ENCODE assay signal across 27 cellular contexts in the genomic region with DNA sequence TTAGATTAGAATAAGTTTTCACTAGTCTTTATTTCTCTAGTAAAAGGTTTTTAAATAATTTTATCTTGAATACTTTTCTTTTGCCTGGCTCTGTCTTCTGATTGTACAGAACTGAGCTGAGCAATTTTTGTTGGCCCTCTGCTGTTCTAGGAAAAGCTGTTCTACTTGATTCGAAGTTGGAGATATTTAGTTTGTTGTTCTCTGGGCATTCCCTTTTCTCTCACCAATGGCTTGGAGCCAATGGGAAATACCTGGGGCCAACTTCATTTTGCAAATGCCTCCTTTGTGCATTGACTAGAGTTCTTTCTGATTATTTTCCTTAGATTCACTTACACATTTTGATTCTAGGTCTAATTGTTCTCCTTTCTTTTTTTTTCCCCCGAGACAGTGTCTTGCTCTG. TPM values are rescaled to one million over a fixed set of nuclear protein-coding genes. Genes with fewer than 3 reads are reported as not detected.
A peak's percentile ranks its signal among the peaks of the same experiment; 100 is the strongest.
DNase-seq lines count a peak whose midpoint lies in the region; ATAC-seq, FAIRE-seq and TF ChIP-seq lines count a peak whose summit lies in the region.
"Had no signal": no experiment of that assay in that cellular context is flagged by ENCODE, and none has a peak within 500 bp of the region (broad histone marks: within the 10 kb centered on the region; RNA-seq: fewer than 3 reads in every experiment).

No MANE protein-coding gene starts in this region.

- H4K20me1 ChIP-seq in PC-3 (ENCODE audit: low read length) (no peaks in the 10 kb centered on the region), keratinocyte (ENCODE audit: control insufficient read depth, extremely low read depth, insufficient read depth, low read length) (no peaks in the 10 kb centered on the region)

- TF ChIP-seq POLR2A in suprapubic skin (IDR thresholded peaks at IDR 0.05): no peak

- dilution Hi-C loops in keratinocyte (cut with MboI; ENCODE audit: extremely low pct_ligation_motif_present, low sequenced_read_pairs): no loop called here

- no peaks in the 10 kb centered on the region for H3K9me1 ChIP-seq in keratinocyte (ENCODE audit: control insufficient read depth, extremely low read depth, insufficient read depth, low read length)

- no peak for FAIRE-seq in bronchial epithelial cell (lab: Jason Lieb, UNC)
- peak; percentile 55 for FAIRE-seq in keratinocyte (lab: Jason Lieb, UNC)
- FAIRE-seq: GM18507 had no signal

- CTCF ChIA-PET in PC-3 (lab: Charles Lee): no interaction called here

- TF ChIP-seq EP300 in suprapubic skin (IDR thresholded peaks at IDR 0.05): no peak

- BruUV-seq in PC-3 (replicated peaks; lab: Mats Ljungman, UMichigan): no TSS peak

- no peaks in the 10 kb centered on the region for H3K9me2 ChIP-seq in PC-3 (replicated peaks; ENCODE audit: low read length)

- H3F3A ChIP-seq in PC-3 (ENCODE audit: low read length, unreplicated experiment): peaks cover 8% of the 10 kb centered on the region

- 61% methylated on average over 2 of the region's 2 CpGs for WGBS in suprapubic skin

- peaks cover 14% of the 10 kb centered on the region; the same call in 1 of the 2 replicates for H3K36me3 ChIP-seq in PC-3 (ENCODE audit: low read depth, low read length)
- H3K36me3 ChIP-seq in bronchial epithelial cell (ENCODE audit: control insufficient read depth, insufficient read depth, low read length): peaks cover 2% of the 10 kb centered on the region
- H3K36me3 ChIP-seq in keratinocyte (ENCODE audit: control insufficient read depth in 2 of 2, extremely low read depth in 1 of 2, insufficient read depth in 2 of 2, low read length in 2 of 2): peaks cover 2 to 12% of the 10 kb centered on the region in 2 experiments
- H3K36me3 ChIP-seq in suprapubic skin: peaks cover 22% of the 10 kb centered on the region
- H3K36me3 ChIP-seq: colonic mucosa had no signal

- ATAC-seq in PC-3: no peak
- ATAC-seq: activated CD8-positive, alpha-beta T cell treated with anti-CD3 and anti-CD28 coated beads for 36 hours; GM23338; heart right ventricle had no signal

- H3K27me3 ChIP-seq in PC-3 (ENCODE audit: low read length) (no peaks in the 10 kb centered on the region), bronchial epithelial cell (ENCODE audit: control insufficient read depth, insufficient read depth, low read length) (no peaks in the 10 kb centered on the region), keratinocyte (ENCODE audit: control insufficient read depth, extremely low read depth, insufficient read depth, low read length) (no peaks in the 10 kb centered on the region), suprapubic skin (no peaks in the 10 kb centered on the region)
- H3K27me3 ChIP-seq: brain microvascular endothelial cell, colonic mucosa, heart right ventricle, right lobe of liver, SJSA1 had no signal

- H3K9me3 ChIP-seq in PC-3 (ENCODE audit: low read length) (no peaks in the 10 kb centered on the region), keratinocyte (ENCODE audit: control insufficient read depth, low read depth, low read length) (no peaks in the 10 kb centered on the region), suprapubic skin (no peaks in the 10 kb centered on the region)
- H3K9me3 ChIP-seq: colonic mucosa, heart right ventricle, right lobe of liver, SJSA1 had no signal

- H3K27ac ChIP-seq in PC-3 (ENCODE audit: low read length) (peak overlapping the region; percentile 57), keratinocyte (ENCODE audit: control insufficient read depth, insufficient read depth, low read length) (peak overlapping the region; percentile 28), suprapubic skin (peak overlapping the region; percentile 59)
- H3K27ac ChIP-seq: brain microvascular endothelial cell, colonic mucosa, heart right ventricle, parathyroid adenoma, right lobe of liver, SJSA1 had no signal

- H3K9ac ChIP-seq in PC-3 (ENCODE audit: low read length): no peak overlapping the region
- no peak overlapping the region for H3K9ac ChIP-seq in keratinocyte (ENCODE audit: control insufficient read depth, extremely low read depth, insufficient read depth, low read length)
- H3K9ac ChIP-seq: parathyroid adenoma had no signal

- DNase-seq in PC-3: peak; percentile 73
- DNase-seq in bronchial epithelial cell (ENCODE audit: low read depth): peak; percentile 67
- no peak for DNase-seq in keratinocyte (ENCODE audit: low read depth, low spot score)
- DNase-seq in suprapubic skin (ENCODE audit: low spot score in 2 of 2): no peak
- DNase-seq in T-helper 9 cell: no peak
- DNase-seq in stimulated activated CD8-positive, alpha-beta memory T cell treated with anti-CD3 and anti-CD28 coated beads, Interleukin-4, amount 100 ng/mL, for 48 hours: no peak
- no peak for DNase-seq in NCI-H1105 (lab: John Stamatoyannopoulos, UW)
- DNase-seq: activated CD4-positive, alpha-beta T cell treated with anti-CD3 and anti-CD28 coated beads for 1 hour; activated CD8-positive, alpha-beta T cell treated with anti-CD3 and anti-CD28 coated beads for 36 hours; activated naive CD8-positive, alpha-beta T cell treated with anti-CD3 and anti-CD28 coated beads, Interleukin-2, amount 50 U/mL, for 24 hours; CD4-positive, alpha-beta T cell; colonic mucosa; DMS 273 treated with DMSO at 0.1 percent for 48 hours; endodermal cell; heart right ventricle; midbrain; MM.1S; NCI-H1436 treated with DMSO at 0.1 percent for 48 hours; NCI-H524; nephron progenitor cell; NK-92 treated with Interleukin-12 subunit alpha and Interleukin-12 subunit beta, amount 100 ng/mL, for 24 hours; right lobe of liver had no signal

- H3K4me2 ChIP-seq in PC-3 (ENCODE audit: low read length) (peak overlapping the region; percentile 52), keratinocyte (ENCODE audit: control insufficient read depth, extremely low read depth, insufficient read depth, low read depth, low read length) (peak overlapping the region; percentile 41)
- H3K4me2 ChIP-seq: GM23338 had no signal

- H3K79me2 ChIP-seq in PC-3 (ENCODE audit: low read length): peaks cover 13% of the 10 kb centered on the region
- no peaks in the 10 kb centered on the region for H3K79me2 ChIP-seq in keratinocyte (ENCODE audit: control insufficient read depth, insufficient read depth, low read length)
- H3K79me2 ChIP-seq: parathyroid adenoma had no signal

- H3K4me1 ChIP-seq in PC-3 (ENCODE audit: insufficient read depth, low read length) (peaks cover 37% of the 10 kb centered on the region), keratinocyte (ENCODE audit: control insufficient read depth, extremely low read depth, insufficient read depth, low read length) (peaks cover 15% of the 10 kb centered on the region), suprapubic skin (peaks cover 12% of the 10 kb centered on the region)
- H3K4me1 ChIP-seq: colonic mucosa, parathyroid adenoma had no signal

- POLR2A ChIA-PET in PC-3 (lab: Charles Lee; ENCODE audit: unreplicated experiment): no interaction called here

- no peak overlapping the region for H3K4me3 ChIP-seq in PC-3 (ENCODE audit: low read length)
- no peak overlapping the region for H3K4me3 ChIP-seq in bronchial epithelial cell (ENCODE audit: low read depth, low read length)
- H3K4me3 ChIP-seq in keratinocyte (ENCODE audit: control insufficient read depth in 2 of 3, extremely low read depth in 1 of 3, insufficient read depth in 2 of 3, low read depth in 1 of 3, low read length in 3 of 3): no peak overlapping the region
- no peak overlapping the region for H3K4me3 ChIP-seq in suprapubic skin
- H3K4me3 ChIP-seq: colonic mucosa, GM23338, heart right ventricle, right lobe of liver, SJSA1 had no signal

- intact Hi-C loops in PC-3 (cut with micrococcal nuclease): no loop called here

- H2AFZ ChIP-seq in PC-3 (ENCODE audit: low read length) (no peak overlapping the region), keratinocyte (ENCODE audit: control insufficient read depth, low read length) (no peak overlapping the region)
- H2AFZ ChIP-seq: GM23338, parathyroid adenoma had no signal

- TF ChIP-seq CTCF in PC-3 (conservative IDR thresholded peaks at IDR 0.05; ENCODE audit: low read depth, low read length) (no peak), bronchial epithelial cell (IDR thresholded peaks at IDR 0.05; ENCODE audit: insufficient read depth, low read length, severe bottlenecking) (no peak), keratinocyte (optimal IDR thresholded peaks at IDR 0.05 in 1 of 3, IDR thresholded peaks at IDR 0.05 in 1 of 3, conservative IDR thresholded peaks at IDR 0.05 in 1 of 3; ENCODE audit: extremely low read depth in 1 of 3, insufficient read depth in 2 of 3, low read length in 3 of 3) (no peak), suprapubic skin (IDR thresholded peaks at IDR 0.05) (no peak)

RNA-seq across cellular contexts. Expression of a gene that starts 16.5 kb away (rescaled TPM):
- total RNA-seq in PC-3 (2014; rRNA removed): 27.1 and 29.5 TPM in 2 replicates
- total RNA-seq in bronchial epithelial cell: 33.2 and 34.2 TPM in 2 replicates
- 22.7 to 26.8 TPM (median 22.8 TPM) in 3 replicates for polyA plus RNA-seq in keratinocyte
- polyA plus RNA-seq in keratinocyte (2011; ENCODE audit: low read depth): 37.3 TPM
- 13.1 and 28.1 TPM in 2 replicates for polyA plus RNA-seq in keratinocyte (2011; cell fraction: cytosol; rRNA removed)
- polyA plus RNA-seq in keratinocyte (2011; cell fraction: nucleus; rRNA removed): 14.3 and 19.7 TPM in 2 replicates
- 16.3 and 57.4 TPM in 2 replicates for polyA plus RNA-seq in keratinocyte (2012; ENCODE audit: low replicate concordance)
- 11.1 to 23.9 TPM (median 22.1 TPM) in 3 replicates for polyA minus RNA-seq in keratinocyte
- 19.8 TPM for polyA minus RNA-seq in keratinocyte (2011; cell fraction: cytosol; rRNA and poly(A)+ RNA removed)
- polyA minus RNA-seq in keratinocyte (2011; cell fraction: nucleus; rRNA and poly(A)+ RNA removed): 7.1 and 13.7 TPM in 2 replicates
- total RNA-seq in suprapubic skin: 100 to 1,000 TPM in 1 of 4 donors, 10 to 100 TPM in 3; 62.7 to 130 (median 88.3) TPM

Comparison
In these comparisons a context has a peak if more than half of its experiments do, and no peak if none do; other contexts are left out.
1. DNase-seq: peak in PC-3 (single experiment) and bronchial epithelial cell (single experiment); none in keratinocyte (single experiment), suprapubic skin (0 of 2), T-helper 9 cell (single experiment), stimulated activated CD8-positive, alpha-beta memory T cell treated with anti-CD3 and anti-CD28 coated beads, Interleukin-4, amount 100 ng/mL, for 48 hours (single experiment) and NCI-H1105 (single experiment).
2. Peak in every context shown above with its lines, with median percentiles within 50 percentile points of each other: H3K27ac ChIP-seq.